ENCODE assay signal across 7 cellular contexts in genomic region chr21:44190576-44191271, GRCh38. TPM values are rescaled to one million over a fixed set of nuclear protein-coding genes. Genes with fewer than 3 reads are reported as not detected.
DNase-seq lines count a peak whose midpoint lies in the region; ATAC-seq, FAIRE-seq and TF ChIP-seq lines count a peak whose summit lies in the region.
"Not testable (repeated sequence)": the region's sequence is repeated elsewhere in the genome, so short reads cannot be mapped to it uniquely, and the experiment has no call there.

No MANE protein-coding gene starts in this region.

- H3K4me3 ChIP-seq in heart right ventricle; kidney (ENCODE audit: low read length in 2 of 2): not testable (repeated sequence)

- H3K27me3 Mint-ChIP-seq in stimulated activated naive B cell treated with anti-CD40 and anti-IgM and Interleukin-4, amounts not matched to agents 10 μg/mL and 1 μg/mL and 100 μg/mL, for 72 hours = not testable (repeated sequence)

- DNase-seq in EH (ENCODE audit: low read depth) = peak; percentile 0
- DNase-seq in fibroblast of peridontal ligament (ENCODE audit: extremely low read depth) = peak; percentile 20
- DNase-seq in heart right ventricle = peak in 1 of 2 donors; percentile 13
- DNase-seq in kidney = peak; percentile 21
- DNase-seq in posterior vena cava (ENCODE audit: low spot score) = peak; percentile 77
- not testable (repeated sequence) for DNase-seq in stimulated activated naive B cell treated with anti-CD40 and anti-IgM and Interleukin-4, amounts not matched to agents 10 μg/mL and 1 μg/mL and 100 μg/mL, for 72 hours

- not testable (repeated sequence) for H3K4me1 Mint-ChIP-seq in stimulated activated naive B cell treated with anti-CD40 and anti-IgM and Interleukin-4, amounts not matched to agents 10 μg/mL and 1 μg/mL and 100 μg/mL, for 72 hours

- H3K4me3 Mint-ChIP-seq in stimulated activated naive B cell treated with anti-CD40 and anti-IgM and Interleukin-4, amounts not matched to agents 10 μg/mL and 1 μg/mL and 100 μg/mL, for 72 hours = not testable (repeated sequence)

- peak overlapping the region; percentile 47 for H3K27ac Mint-ChIP-seq in stimulated activated naive B cell treated with anti-CD40 and anti-IgM and Interleukin-4, amounts not matched to agents 10 μg/mL and 1 μg/mL and 100 μg/mL, for 72 hours

- H3K27ac ChIP-seq in heart right ventricle = peak overlapping the region in 3 of 10 donors; percentile 15 to 74 (median 52)
- not testable (repeated sequence) for H3K27ac ChIP-seq in kidney (ENCODE audit: low read depth in 2 of 2, low read length in 2 of 2)

- intact Hi-C loops in heart right ventricle (cut with DNase I); kidney (cut with DNase I); posterior vena cava (cut with DNase I): not testable (repeated sequence)

- 83 to 87% methylated on average over 7 to 12 of the region's 12 CpGs for WGBS in heart right ventricle, 2 donors

- not testable (repeated sequence) for TF ChIP-seq CTCF in heart right ventricle (IDR thresholded peaks at IDR 0.05); kidney (IDR thresholded peaks at IDR 0.05; ENCODE audit: borderline replicate concordance, extremely low read depth, insufficient read depth)

- not testable (repeated sequence) for H3K4me1 ChIP-seq in heart right ventricle; kidney (ENCODE audit: control insufficient read depth in 1 of 2, insufficient read depth in 1 of 2, low read depth in 1 of 2, low read length in 2 of 2)

- FAIRE-seq in kidney (lab: Jason Lieb, UNC) = not testable (repeated sequence)

- ATAC-seq in SK-N-SH treated with all-trans-retinoic acid at 6 μM for 48 hours (peak; percentile 73), heart right ventricle (peak in 7 of 8 donors; percentile 24 to 63 (median 53))
- not testable (repeated sequence) for ATAC-seq in stimulated activated naive B cell treated with anti-CD40 and anti-IgM and Interleukin-4, amounts not matched to agents 10 μg/mL and 1 μg/mL and 100 μg/mL, for 72 hours (replicated peaks)

- H3K9me3 Mint-ChIP-seq in stimulated activated naive B cell treated with anti-CD40 and anti-IgM and Interleukin-4, amounts not matched to agents 10 μg/mL and 1 μg/mL and 100 μg/mL, for 72 hours = not testable (repeated sequence)

- H3K9me3 ChIP-seq in heart right ventricle; kidney (ENCODE audit: control insufficient read depth in 1 of 2, low read length in 2 of 2): not testable (repeated sequence)

- H3K27me3 ChIP-seq in heart right ventricle = not testable (repeated sequence)

- H3K36me3 ChIP-seq in heart right ventricle; kidney (ENCODE audit: control insufficient read depth in 1 of 2, insufficient read depth in 2 of 2, low read length in 2 of 2): not testable (repeated sequence)

- H3K36me3 Mint-ChIP-seq in stimulated activated naive B cell treated with anti-CD40 and anti-IgM and Interleukin-4, amounts not matched to agents 10 μg/mL and 1 μg/mL and 100 μg/mL, for 72 hours = not testable (repeated sequence)

- not testable (repeated sequence) for H3K9ac ChIP-seq in kidney (ENCODE audit: low read length in 2 of 2)

RNA-seq across cellular contexts. Expression of gene ICOSLG, which starts 50.0 kb away (rescaled TPM):
- total RNA-seq in heart right ventricle (1 to 10 TPM in 9 of 10 donors, under 1 TPM in 1; 0.90 to 6.2 (median 1.6) TPM), kidney (10.2 TPM), posterior vena cava (1 to 10 TPM; 1.5 to 2.8 TPM)
- polyA plus RNA-seq in heart right ventricle (1 to 10 TPM; 1.3 to 2.7 TPM), kidney (ENCODE audit: insufficient read depth, low read depth, low replicate concordance) (3.0 TPM)

RNA-seq across cellular contexts. Expression of gene GATD3, which starts 57.2 kb away (rescaled TPM):
- total RNA-seq in heart right ventricle = 100 to 1,000 TPM in 4 of 10 donors, 10 to 100 TPM in 5, 1 to 10 TPM in 1; 8.2 to 310 (median 20.2) TPM
- polyA plus RNA-seq in heart right ventricle = 100 to 1,000 TPM in 1 of 2 donors, 10 to 100 TPM in 1; 15.9 to 116 TPM
- total RNA-seq in kidney = 15.8 TPM
- 18.3 TPM for polyA plus RNA-seq in kidney (ENCODE audit: insufficient read depth, low read depth, low replicate concordance)
- 1 to 10 TPM; 6.1 to 8.4 TPM for total RNA-seq in posterior vena cava
